In genomic region chr15:29364429-29365078, GRCh38 we compare ENCODE assay signal across 1 cellular context.
TF ChIP-seq lines count a peak whose summit lies in the region.

No MANE protein-coding gene starts in this region.

TF ChIP-seq in SK-N-SH treated with all-trans-retinoic acid at 6 μM for 48 hours, 23 proteins besides CTCF, POLR2A, EP300 and RAD21 (continued from another document):
- no peak for TF ChIP-seq SNAI2 (CRISPR knock-in tag; IDR thresholded peaks at IDR 0.05)
